Comparison of ENCODE assay signal across 27 cellular contexts in the genomic region with DNA sequence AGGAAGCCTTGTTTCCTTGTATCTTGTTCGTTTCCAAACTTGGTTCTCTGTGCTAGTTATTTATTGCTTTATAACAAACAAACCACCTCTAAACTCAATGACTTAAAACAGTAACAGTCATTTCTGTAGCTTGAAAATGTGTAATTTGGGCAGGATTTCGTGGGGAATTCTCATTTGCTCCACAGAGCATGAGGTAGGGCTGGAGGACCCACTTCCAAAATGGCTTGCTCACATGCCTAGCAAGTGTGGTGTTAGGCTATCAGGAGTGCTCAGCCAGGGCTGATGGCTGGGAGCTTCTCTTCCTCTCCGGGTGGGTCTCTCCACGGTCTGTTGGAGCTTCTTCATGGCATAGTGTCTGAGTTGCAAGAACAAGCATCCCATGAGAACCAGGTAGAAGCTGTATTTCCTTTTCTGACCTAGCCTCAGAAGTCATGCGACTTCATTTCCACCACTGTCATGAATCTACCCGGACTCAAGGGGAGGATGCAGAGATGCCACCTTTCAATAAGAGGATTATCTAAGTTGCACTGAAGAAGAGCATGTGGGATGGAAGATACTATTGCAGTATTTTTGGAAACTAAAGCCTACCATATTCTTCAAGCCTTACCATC.
"Had no signal": no experiment of that assay in that cellular context is flagged by ENCODE, and none has a peak within 500 bp of the region (broad histone marks: within the 10 kb centered on the region; RNA-seq: fewer than 3 reads in every experiment).

No MANE protein-coding gene starts in this region.

- DNase-seq: activated CD4-positive, alpha-beta memory T cell treated with anti-CD3 and anti-CD28 coated beads for 36 hours; activated CD4-positive, alpha-beta T cell treated with anti-CD3 and anti-CD28 coated beads for 4 hours; activated effector memory CD4-positive, alpha-beta T cell treated with Interleukin-2 at 50 U/mL for 16 hours; activated naive CD4-positive, alpha-beta T cell treated with anti-CD3 and anti-CD28 coated beads for 36 hours; activated naive CD8-positive, alpha-beta T cell treated with anti-CD3 and anti-CD28 coated beads, Interleukin-2, amount 10 ng/mL, durations not matched to agents 7 days and 5 days; activated T-cell treated with anti-CD3 and anti-CD28 coated beads, Interleukin-2, amount 50 U/mL, for 48 hours; amniotic stem cell; colonic mucosa; dorsolateral prefrontal cortex; esophagus squamous epithelium; gastrocnemius medialis; hippocampal formation; kidney glomerular epithelial cell; left lung; naive thymus-derived CD4-positive, alpha-beta T cell; retina; sigmoid colon; stimulated activated CD4-positive, alpha-beta T cell treated with anti-CD3 and anti-CD28 coated beads, Interleukin-15, amount 100 ng/mL, for 24 hours; stomach had no signal

- H3K27me3 Mint-ChIP-seq: activated CD4-positive, alpha-beta memory T cell treated with anti-CD3 and anti-CD28 coated beads for 36 hours; activated naive CD8-positive, alpha-beta T cell treated with anti-CD3 and anti-CD28 coated beads, Interleukin-2, amount 10 ng/mL, durations not matched to agents 7 days and 5 days had no signal

- H3K4me1 Mint-ChIP-seq: stimulated activated memory B cell treated with anti-CD40 and anti-IgM and Interleukin-4, amounts not matched to agents 10 μg/mL and 1 μg/mL and 100 μg/mL, for 72 hours had no signal

- H3K9me3 Mint-ChIP-seq: activated naive CD4-positive, alpha-beta T cell treated with anti-CD3 and anti-CD28 coated beads for 36 hours; naive thymus-derived CD4-positive, alpha-beta T cell; stimulated activated memory B cell treated with anti-CD40 and anti-IgM and Interleukin-4, amounts not matched to agents 10 μg/mL and 1 μg/mL and 100 μg/mL, for 72 hours had no signal

- H3K4me1 ChIP-seq: colonic mucosa, esophagus squamous epithelium, gastrocnemius medialis, left lung, neural progenitor cell, sigmoid colon, stomach, suprapubic skin, tibial nerve had no signal

- H3K4me3 ChIP-seq: colonic mucosa, dorsolateral prefrontal cortex, esophagus squamous epithelium, gastrocnemius medialis, left lung, neural progenitor cell, sigmoid colon, smooth muscle cell, stomach, suprapubic skin, tibial nerve had no signal

- H3K36me3 ChIP-seq: colonic mucosa, esophagus squamous epithelium, gastrocnemius medialis, left lung, neural progenitor cell, sigmoid colon, stomach, suprapubic skin, tibial nerve had no signal

- H3K36me3 Mint-ChIP-seq: activated CD4-positive, alpha-beta memory T cell treated with anti-CD3 and anti-CD28 coated beads for 36 hours; neural progenitor cell; stimulated activated memory B cell treated with anti-CD40 and anti-IgM and Interleukin-4, amounts not matched to agents 10 μg/mL and 1 μg/mL and 100 μg/mL, for 72 hours had no signal

- H3K4me3 Mint-ChIP-seq: activated CD4-positive, alpha-beta memory T cell treated with anti-CD3 and anti-CD28 coated beads for 36 hours; activated naive CD4-positive, alpha-beta T cell treated with anti-CD3 and anti-CD28 coated beads for 36 hours; activated naive CD8-positive, alpha-beta T cell treated with anti-CD3 and anti-CD28 coated beads, Interleukin-2, amount 10 ng/mL, durations not matched to agents 7 days and 5 days; naive thymus-derived CD4-positive, alpha-beta T cell; neural progenitor cell; stimulated activated memory B cell treated with anti-CD40 and anti-IgM and Interleukin-4, amounts not matched to agents 10 μg/mL and 1 μg/mL and 100 μg/mL, for 72 hours; WTC11 had no signal

- H3K27ac ChIP-seq: colonic mucosa, dorsolateral prefrontal cortex, esophagus squamous epithelium, gastrocnemius medialis, left lung, neural progenitor cell, sigmoid colon, stomach, suprapubic skin, tibial nerve had no signal

- H3K27ac Mint-ChIP-seq: activated CD4-positive, alpha-beta memory T cell treated with anti-CD3 and anti-CD28 coated beads for 36 hours; activated naive CD4-positive, alpha-beta T cell treated with anti-CD3 and anti-CD28 coated beads for 36 hours; activated naive CD8-positive, alpha-beta T cell treated with anti-CD3 and anti-CD28 coated beads, Interleukin-2, amount 10 ng/mL, durations not matched to agents 7 days and 5 days; progenitor cell of endocrine pancreas; stimulated activated memory B cell treated with anti-CD40 and anti-IgM and Interleukin-4, amounts not matched to agents 10 μg/mL and 1 μg/mL and 100 μg/mL, for 72 hours; WTC11 had no signal

- H3K9ac ChIP-seq: neural progenitor cell had no signal

- ATAC-seq: gastrocnemius medialis; left lung; naive thymus-derived CD4-positive, alpha-beta T cell; stimulated activated memory B cell treated with anti-CD40 and anti-IgM and Interleukin-4, amounts not matched to agents 10 μg/mL and 1 μg/mL and 100 μg/mL, for 72 hours; WTC11 had no signal

- H3K27me3 ChIP-seq: colonic mucosa, dorsolateral prefrontal cortex, esophagus squamous epithelium, gastrocnemius medialis, left lung, neural progenitor cell, sigmoid colon, stomach had no signal

- H3K4me2 ChIP-seq: neural progenitor cell, smooth muscle cell had no signal

- H3K9me3 ChIP-seq: colonic mucosa, esophagus squamous epithelium, gastrocnemius medialis, left lung, sigmoid colon, stomach, suprapubic skin, tibial nerve had no signal

- H2AFZ ChIP-seq: neural progenitor cell had no signal

- FAIRE-seq: bronchial epithelial cell had no signal
